Comparison of ENCODE assay signal across 19 cellular contexts in the genomic region with DNA sequence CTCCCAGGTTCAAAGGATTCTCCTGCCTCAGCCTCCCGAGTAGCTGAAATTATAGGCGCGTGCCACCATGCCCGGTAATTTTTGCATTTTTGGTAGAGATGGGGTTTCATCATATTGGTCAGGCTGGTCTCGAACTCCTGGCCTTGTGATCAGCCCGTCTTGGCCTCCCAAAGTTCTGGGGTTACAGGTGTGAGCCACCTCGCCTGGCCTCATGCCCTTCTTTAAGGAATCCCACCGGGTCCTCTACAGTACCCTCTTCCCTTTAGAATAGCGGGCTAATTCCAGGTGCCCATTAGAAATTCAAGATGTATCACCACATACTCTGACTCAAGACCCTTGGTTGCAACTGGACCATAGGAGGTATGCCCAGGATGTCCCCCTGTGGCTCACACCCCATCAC.
DNase-seq lines count a peak whose midpoint lies in the region; ATAC-seq and TF ChIP-seq lines count a peak whose summit lies in the region.
"Had no signal": no experiment of that assay in that cellular context is flagged by ENCODE, and none has a peak within 500 bp of the region (broad histone marks: within the 10 kb centered on the region; RNA-seq: fewer than 3 reads in every experiment).

No MANE protein-coding gene starts in this region.

- H2AFZ ChIP-seq in H9 (ENCODE audit: low read length) (no peak overlapping the region), trophoblast cell (ENCODE audit: insufficient read depth, low read length, poor library complexity) (no peak overlapping the region)

- H2BK5ac ChIP-seq in H9 (ENCODE audit: insufficient read length, low read length) (no peak overlapping the region), trophoblast cell (ENCODE audit: low read depth, low read length, poor library complexity) (no peak overlapping the region)

- H2BK120ac ChIP-seq in H9 (ENCODE audit: low read depth, low read length, poor library complexity, severe bottlenecking), result no peak overlapping the region
- H2BK120ac ChIP-seq in trophoblast cell (ENCODE audit: insufficient read depth, low read length, poor library complexity), result no peak overlapping the region

- no peaks in the 10 kb centered on the region for H3K23me2 ChIP-seq in H9 (ENCODE audit: insufficient read length, low read depth, low read length, poor library complexity, severe bottlenecking)

- H3K56ac ChIP-seq in H9 (ENCODE audit: insufficient read length, low read depth, low read length), result no peak overlapping the region

- H2BK12ac ChIP-seq in H9 (ENCODE audit: insufficient read length, low read depth, low read length) (no peak overlapping the region), trophoblast cell (ENCODE audit: low read length) (no peak overlapping the region)

- H3K9me3 Mint-ChIP-seq in H9, result no peaks in the 10 kb centered on the region; a peak in 1 of 5 replicates
- H3K9me3 Mint-ChIP-seq: CD8-positive, alpha-beta T cell had no signal

- no peak overlapping the region for H4K8ac ChIP-seq in H9 (replicated peaks; ENCODE audit: insufficient read length, low read depth, low read length)
- H4K8ac ChIP-seq in trophoblast cell (ENCODE audit: low read depth, low read length), result no peak overlapping the region

- no peak overlapping the region for H3K18ac ChIP-seq in H9 (ENCODE audit: insufficient read length, low read depth, low read length)
- H3K18ac ChIP-seq in trophoblast cell (ENCODE audit: low read length), result no peak overlapping the region

- H3K27me3 ChIP-seq in H9 (ENCODE audit: insufficient read depth, low read length) (no peaks in the 10 kb centered on the region), trophoblast cell (ENCODE audit: insufficient read depth, low read length) (no peaks in the 10 kb centered on the region)
- H3K27me3 ChIP-seq: BLaER1 treated with 17β-estradiol and CSF1 and Interleukin-3, amounts not matched to agents 10 nM and 100 nM had no signal

- H3K4me1 Mint-ChIP-seq in H9, result peaks cover 24 to 39% of the 10 kb centered on the region in 2 experiments
- H3K4me1 Mint-ChIP-seq: B cell had no signal

- peaks cover 8% of the 10 kb centered on the region for H3K27me3 Mint-ChIP-seq in H9 (ENCODE audit: low read depth)

- ATAC-seq in GM21515 (IDR thresholded peaks at IDR 0.05; ENCODE audit: unreplicated experiment) (no peak), HG03460 (IDR thresholded peaks at IDR 0.05; ENCODE audit: unreplicated experiment) (no peak), GM18519 (IDR thresholded peaks at IDR 0.05; ENCODE audit: low FRiP score, unreplicated experiment) (no peak)
- ATAC-seq: A549; CD8-positive, alpha-beta T cell had no signal

- H3K27ac ChIP-seq in H9 (ENCODE audit: insufficient read length, low read depth, low read length) (no peak overlapping the region), coronary artery (no peak overlapping the region), trophoblast cell (ENCODE audit: low read depth, low read length) (no peak overlapping the region)
- H3K27ac ChIP-seq: 22Rv1; A549; BLaER1 treated with 17β-estradiol and CSF1 and Interleukin-3, amounts not matched to agents 10 nM and 100 nM; C4-2B had no signal

- H3K4me2 ChIP-seq in H9 (ENCODE audit: insufficient read depth, insufficient read length, low read length), result no peak overlapping the region
- H3K4me2 ChIP-seq in trophoblast cell (ENCODE audit: low read length), result no peak overlapping the region
- H3K4me2 ChIP-seq: A549; BLaER1 treated with 17β-estradiol and CSF1 and Interleukin-3, amounts not matched to agents 10 nM and 100 nM had no signal

- H4K91ac ChIP-seq in H9 (ENCODE audit: insufficient read length, low read depth, low read length) (no peak overlapping the region), trophoblast cell (ENCODE audit: low read depth, low read length) (no peak overlapping the region)

- TF ChIP-seq CTCF in H9 (conservative IDR thresholded peaks at IDR 0.05) (no peak), coronary artery (IDR thresholded peaks at IDR 0.05) (no peak)

- no peaks in the 10 kb centered on the region for H3K36me3 ChIP-seq in trophoblast cell (ENCODE audit: control insufficient read depth in 1 of 2, insufficient read depth in 2 of 2, low read length in 2 of 2)
- H3K36me3 ChIP-seq: BLaER1 treated with 17β-estradiol and CSF1 and Interleukin-3, amounts not matched to agents 10 nM and 100 nM had no signal

- H3K4ac ChIP-seq in H9 (ENCODE audit: low read depth, low read length) (no peak overlapping the region), trophoblast cell (ENCODE audit: low read depth, low read length) (no peak overlapping the region)

- H3K4me3 ChIP-seq in coronary artery (no peak overlapping the region), trophoblast cell (ENCODE audit: low read depth, low read length) (peak overlapping the region; percentile 36)
- H3K4me3 ChIP-seq: A549; BLaER1 treated with 17β-estradiol and CSF1 and Interleukin-3, amounts not matched to agents 10 nM and 100 nM had no signal

- H4K5ac ChIP-seq in H9 (ENCODE audit: insufficient read length, low read depth, low read length), result no peak overlapping the region

- H2BK15ac ChIP-seq in H9 (ENCODE audit: low read depth, low read length), result no peak overlapping the region

- H3K27ac Mint-ChIP-seq in H9, result no peak overlapping the region; a peak in 1 of 7 replicates
- H3K27ac Mint-ChIP-seq: B cell; CD4-positive, alpha-beta T cell; CD8-positive, alpha-beta T cell had no signal

- peaks cover 3% of the 10 kb centered on the region for H4K20me1 ChIP-seq in H9 (ENCODE audit: control insufficient read depth, insufficient read depth, insufficient read length)

- no peak overlapping the region for H2BK20ac ChIP-seq in H9 (ENCODE audit: low read depth, low read length, poor library complexity, severe bottlenecking)

- H3K23ac ChIP-seq in H9 (ENCODE audit: insufficient read length, low read depth, low read length) (no peak overlapping the region), trophoblast cell (ENCODE audit: low read length) (no peak overlapping the region)

- H3K4me1 ChIP-seq in H9 (ENCODE audit: insufficient read depth, low read length) (no peaks in the 10 kb centered on the region; the same call in 1 of the 2 replicates), trophoblast cell (ENCODE audit: control insufficient read depth in 1 of 2, insufficient read depth in 2 of 2, low read length in 2 of 2) (no peaks in the 10 kb centered on the region)
- H3K4me1 ChIP-seq: A549; BLaER1 treated with 17β-estradiol and CSF1 and Interleukin-3, amounts not matched to agents 10 nM and 100 nM; Caco-2 had no signal

- H3K9ac ChIP-seq in H9 (ENCODE audit: extremely low read depth, insufficient read length, low read length) (no peak overlapping the region), trophoblast cell (ENCODE audit: low read length) (no peak overlapping the region)
- H3K9ac ChIP-seq: BLaER1 treated with 17β-estradiol and CSF1 and Interleukin-3, amounts not matched to agents 10 nM and 100 nM had no signal

- H3K4me3 Mint-ChIP-seq in H9, result no peak overlapping the region; a peak in 1 of 5 replicates
- H3K4me3 Mint-ChIP-seq: B cell; CD4-positive, alpha-beta T cell; CD8-positive, alpha-beta T cell had no signal

- H2AK5ac ChIP-seq in H9 (ENCODE audit: insufficient read length, low read length) (no peak overlapping the region), trophoblast cell (ENCODE audit: low read length) (no peak overlapping the region)

- no peaks in the 10 kb centered on the region for H3K79me2 ChIP-seq in H9 (ENCODE audit: insufficient read depth, low read length)
- H3K79me2 ChIP-seq in trophoblast cell (ENCODE audit: control insufficient read depth, insufficient read depth, low read length, poor library complexity), result no peaks in the 10 kb centered on the region

- H3K9me3 ChIP-seq in H9 (ENCODE audit: control insufficient read depth, low read depth, low read length), result no peaks in the 10 kb centered on the region
- no peaks in the 10 kb centered on the region for H3K9me3 ChIP-seq in trophoblast cell (ENCODE audit: insufficient read depth, low read depth, low read length)
- H3K9me3 ChIP-seq: A549; BLaER1 treated with 17β-estradiol and CSF1 and Interleukin-3, amounts not matched to agents 10 nM and 100 nM; Caco-2 had no signal

- H4K12ac ChIP-seq in trophoblast cell (ENCODE audit: low read depth, low read length), result no peak overlapping the region

- H3K36me3 Mint-ChIP-seq in H9 (ENCODE audit: insufficient read depth in 1 of 3, low read depth in 3 of 3), result no peaks in the 10 kb centered on the region
- H3K36me3 Mint-ChIP-seq: CD8-positive, alpha-beta T cell had no signal

- DNase-seq in H9 (peak; percentile 9), coronary artery (ENCODE audit: low spot score) (peak; percentile 61), islet precursor cell (peak; percentile 20), trophoblast cell (no peak)
- DNase-seq: AML-193; Caco-2; Calu3; CD4-positive, alpha-beta T cell; DMS79 treated with DMSO at 0.1 percent for 48 hours; GF-D8 had no signal

- H3K79me1 ChIP-seq in H9 (ENCODE audit: insufficient read depth, low read depth, low read length, poor library complexity, severe bottlenecking) (no peaks in the 10 kb centered on the region), trophoblast cell (ENCODE audit: low read length) (no peaks in the 10 kb centered on the region)

- no CpG with 5 or more reads among the region's 9 CpGs for WGBS in H9 (ENCODE audit: extremely low coverage, insufficient read length, low lambda C conversion rate)
- WGBS in trophoblast cell (ENCODE audit: extremely low coverage, insufficient coverage, insufficient read length), result no CpG with 5 or more reads among the region's 9 CpGs

- H3T11ph ChIP-seq in H9 (ENCODE audit: low read length), result no peak overlapping the region

- H3K14ac ChIP-seq in H9 (ENCODE audit: insufficient read depth, low read length) (no peak overlapping the region; the same call in 1 of the 2 replicates), trophoblast cell (ENCODE audit: low read length) (no peak overlapping the region)

Comparison
In these comparisons a context has a peak if more than half of its experiments do, and no peak if none do; other contexts are left out.
1. DNase-seq: peak in H9 (single experiment), coronary artery (single experiment) and islet precursor cell (single experiment); none in trophoblast cell (0 of 2).